Comparison of ENCODE assay signal across 8 cellular contexts in the genomic region with DNA sequence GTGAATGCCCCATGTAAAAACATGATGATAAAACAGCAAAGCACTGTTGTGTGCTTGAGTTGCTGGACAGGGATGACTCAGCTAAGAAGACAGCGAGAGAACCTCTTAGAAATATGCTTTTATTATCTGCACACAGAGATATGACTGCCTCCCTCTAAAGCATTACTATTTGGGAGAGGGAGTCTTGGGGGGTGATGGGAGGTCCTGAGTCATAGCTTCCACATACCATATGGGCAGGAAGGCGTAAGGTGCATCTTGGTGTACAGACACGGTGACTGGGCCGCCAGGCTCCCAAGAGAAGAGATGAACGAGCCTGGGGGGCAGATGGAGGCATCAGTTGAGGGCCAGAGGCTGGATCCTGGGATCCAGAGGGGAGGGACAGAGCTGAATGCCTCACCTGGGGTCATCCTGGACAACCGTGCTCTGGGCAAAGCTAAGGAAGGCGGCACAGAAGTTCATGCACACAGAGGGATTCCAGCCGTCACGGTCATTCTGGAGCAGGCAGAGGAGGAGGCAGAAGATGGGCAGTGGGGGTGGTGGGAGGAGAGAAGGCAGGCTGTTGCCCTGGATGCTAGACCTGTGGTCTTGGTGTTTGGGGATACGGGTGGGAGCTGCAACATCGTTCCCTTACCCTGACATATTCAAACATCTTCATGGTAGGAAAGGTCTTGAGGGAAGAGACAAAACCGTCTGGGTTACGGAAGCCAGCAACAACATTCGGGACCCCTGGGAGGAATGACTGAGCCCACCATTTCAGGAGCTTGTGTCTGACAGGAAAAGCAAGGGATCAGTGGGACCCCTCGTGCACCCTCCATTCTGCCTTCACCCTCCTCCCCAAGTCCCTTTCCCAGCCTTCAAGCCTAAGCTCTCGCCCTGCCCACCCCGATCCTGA. TPM values are rescaled to one million over a fixed set of nuclear protein-coding genes. Genes with fewer than 3 reads are reported as not detected.
A peak's percentile ranks its signal among the peaks of the same experiment; 100 is the strongest.
DNase-seq lines count a peak whose midpoint lies in the region; ATAC-seq and TF ChIP-seq lines count a peak whose summit lies in the region.

No MANE protein-coding gene starts in this region.

- H3K27me3 Mint-ChIP-seq in naive thymus-derived CD8-positive, alpha-beta T cell, result peaks cover 0 to 4% (median 0%) of the 10 kb centered on the region in 5 donors

- no peak for ATAC-seq in naive thymus-derived CD8-positive, alpha-beta T cell
- ATAC-seq in GM18907 (IDR thresholded peaks at IDR 0.05; ENCODE audit: unreplicated experiment), result no peak

- in situ Hi-C loops in astrocyte of the spinal cord (cut with HindIII; ENCODE audit: low sequenced_read_pairs), result no loop called here

- DNase-seq in AG08395 (ENCODE audit: low spot score) (peak; percentile 10), astrocyte of the spinal cord (ENCODE audit: low read depth, low spot score) (no peak)
- peak in 1 of 10 donors; percentile 0 for DNase-seq in naive thymus-derived CD8-positive, alpha-beta T cell
- no peak for DNase-seq in stimulated activated CD4-positive, alpha-beta T cell treated with anti-CD3 and anti-CD28 coated beads, Interleukin-12 subunit alpha, Interleukin-12 subunit beta, amount 100 ng/mL, for 4 hours
- DNase-seq in activated CD4-positive, alpha-beta T cell treated with anti-CD3 and anti-CD28 coated beads for 48 hours, result no peak
- no peak for DNase-seq in activated CD8-positive, alpha-beta memory T cell treated with anti-CD3 and anti-CD28 coated beads for 24 hours

- H3K9me3 ChIP-seq in HEK293 (ENCODE audit: control insufficient read depth, insufficient read depth, low read depth, low read length), result no peaks in the 10 kb centered on the region

- CTCF ChIA-PET in HEK293 (lab: Yijun Ruan, JAX), result interaction anchor here (0.6 to 2.0 kb wide), 5 partner anchors 12 to 1290 kb away, joined by 3 to 7 read pairs (median 5); no protein-coding TSS in a partner anchor

- H3K36me3 Mint-ChIP-seq in naive thymus-derived CD8-positive, alpha-beta T cell, result peaks cover 0 to 50% (median 2%) of the 10 kb centered on the region in 3 donors

- H3K27ac ChIP-seq in HEK293 (ENCODE audit: extremely low read depth, low read depth, low read length), result no peak overlapping the region; the same call in none of the 2 replicates

- H3K4me3 ChIP-seq in HEK293 (ENCODE audit: low read depth, low read length) (no peak overlapping the region; the same call in 1 of the 2 replicates), astrocyte of the spinal cord (ENCODE audit: low read depth, low read length) (peak overlapping the region; percentile 91)

- H3K4me1 ChIP-seq in HEK293 (ENCODE audit: control insufficient read depth, insufficient read depth, low read length), result peaks cover 5% of the 10 kb centered on the region

- H3K9me3 Mint-ChIP-seq in naive thymus-derived CD8-positive, alpha-beta T cell, result no peaks in the 10 kb centered on the region

- H3K27ac Mint-ChIP-seq in naive thymus-derived CD8-positive, alpha-beta T cell, result peak overlapping the region; percentile 43 to 100 (median 100)

- POLR2A ChIA-PET in HEK293 (lab: Yijun Ruan, JAX), result interaction anchor here (0.6 to 4.6 kb wide), 8 partner anchors 8 to 305 kb away, joined by 3 to 64 read pairs (median 6); partner anchors contain the start of genes EHMT2, GPANK1, HSPA1B and NELFE
- POLR2A ChIA-PET in naive thymus-derived CD8-positive, alpha-beta T cell (lab: Charles Lee), result interaction anchor here (0.6 to 5.6 kb wide), 5 partner anchors 10 to 1617 kb away, joined by 3 to 119 read pairs (median 3); partner anchors contain the start of genes ATF6B, NELFE and SKIC2

- H3K4me1 Mint-ChIP-seq in naive thymus-derived CD8-positive, alpha-beta T cell, result peaks cover 33 to 46% (median 44%) of the 10 kb centered on the region in 4 donors

- no peak for TF ChIP-seq CTCF in HEK293 (tag by site-specific recombination; IDR thresholded peaks at IDR 0.05)
- no peak for TF ChIP-seq CTCF in astrocyte of the spinal cord (IDR thresholded peaks at IDR 0.05; ENCODE audit: low read depth, low read length)

- H3K4me3 Mint-ChIP-seq in naive thymus-derived CD8-positive, alpha-beta T cell, result peak overlapping the region; percentile 68 to 99 (median 98)

- H3K36me3 ChIP-seq in HEK293 (ENCODE audit: control insufficient read depth in 2 of 2, insufficient read depth in 1 of 2, low read length in 2 of 2), result peaks cover 13 to 64% of the 10 kb centered on the region in 2 experiments; a peak in 2 of 3 replicates

TF ChIP-seq in HEK293, 187 proteins besides CTCF, POLR2A, EP300 and RAD21:
- TF ChIP-seq ZNF549 (tag by site-specific recombination; IDR thresholded peaks at IDR 0.05) (no peak), ZNF600 (tag by site-specific recombination; IDR thresholded peaks at IDR 0.05) (peak; percentile 46; the same call in 1 of the 2 replicates), ZNF23 (tag by site-specific recombination; IDR thresholded peaks at IDR 0.05; ENCODE audit: borderline replicate concordance) (no peak), ZNF266 (tag by site-specific recombination; IDR thresholded peaks at IDR 0.05; ENCODE audit: low read depth) (no peak), GLIS2 (tag by site-specific recombination; IDR thresholded peaks at IDR 0.05) (peak; percentile 39; the same call in 1 of the 2 replicates), ZNF350 (tag by site-specific recombination; IDR thresholded peaks at IDR 0.05) (no peak), ZXDB (tag by site-specific recombination; IDR thresholded peaks at IDR 0.05) (no peak), HOXC10 (CRISPR knock-in tag; IDR thresholded peaks at IDR 0.05) (no peak), ZFHX2 (tag by site-specific recombination; conservative IDR thresholded peaks at IDR 0.05) (peak; percentile 24; the same call in 1 of the 2 replicates), HOXA7 (CRISPR knock-in tag; IDR thresholded peaks at IDR 0.05; ENCODE audit: borderline replicate concordance) (no peak), GLIS1 (tag by site-specific recombination; IDR thresholded peaks at IDR 0.05) (peak; percentile 35), ZNF10 (tag by site-specific recombination; IDR thresholded peaks at IDR 0.05) (0 out of 2 replicates have a peak, but pooled peaks have one; percentile 22), ZNF585B (tag by site-specific recombination; IDR thresholded peaks at IDR 0.05) (no peak), ZNF157 (tag by site-specific recombination; IDR thresholded peaks at IDR 0.05) (no peak)
- TF ChIP-seq, protein P1, sequence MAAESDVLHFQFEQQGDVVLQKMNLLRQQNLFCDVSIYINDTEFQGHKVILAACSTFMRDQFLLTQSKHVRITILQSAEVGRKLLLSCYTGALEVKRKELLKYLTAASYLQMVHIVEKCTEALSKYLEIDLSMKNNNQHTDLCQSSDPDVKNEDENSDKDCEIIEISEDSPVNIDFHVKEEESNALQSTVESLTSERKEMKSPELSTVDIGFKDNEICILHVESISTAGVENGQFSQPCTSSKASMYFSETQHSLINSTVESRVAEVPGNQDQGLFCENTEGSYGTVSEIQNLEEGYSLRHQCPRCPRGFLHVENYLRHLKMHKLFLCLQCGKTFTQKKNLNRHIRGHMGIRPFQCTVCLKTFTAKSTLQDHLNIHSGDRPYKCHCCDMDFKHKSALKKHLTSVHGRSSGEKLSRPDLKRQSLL (tag by site-specific recombination; IDR thresholded peaks at IDR 0.05), result no peak
- TF ChIP-seq, protein P2, sequence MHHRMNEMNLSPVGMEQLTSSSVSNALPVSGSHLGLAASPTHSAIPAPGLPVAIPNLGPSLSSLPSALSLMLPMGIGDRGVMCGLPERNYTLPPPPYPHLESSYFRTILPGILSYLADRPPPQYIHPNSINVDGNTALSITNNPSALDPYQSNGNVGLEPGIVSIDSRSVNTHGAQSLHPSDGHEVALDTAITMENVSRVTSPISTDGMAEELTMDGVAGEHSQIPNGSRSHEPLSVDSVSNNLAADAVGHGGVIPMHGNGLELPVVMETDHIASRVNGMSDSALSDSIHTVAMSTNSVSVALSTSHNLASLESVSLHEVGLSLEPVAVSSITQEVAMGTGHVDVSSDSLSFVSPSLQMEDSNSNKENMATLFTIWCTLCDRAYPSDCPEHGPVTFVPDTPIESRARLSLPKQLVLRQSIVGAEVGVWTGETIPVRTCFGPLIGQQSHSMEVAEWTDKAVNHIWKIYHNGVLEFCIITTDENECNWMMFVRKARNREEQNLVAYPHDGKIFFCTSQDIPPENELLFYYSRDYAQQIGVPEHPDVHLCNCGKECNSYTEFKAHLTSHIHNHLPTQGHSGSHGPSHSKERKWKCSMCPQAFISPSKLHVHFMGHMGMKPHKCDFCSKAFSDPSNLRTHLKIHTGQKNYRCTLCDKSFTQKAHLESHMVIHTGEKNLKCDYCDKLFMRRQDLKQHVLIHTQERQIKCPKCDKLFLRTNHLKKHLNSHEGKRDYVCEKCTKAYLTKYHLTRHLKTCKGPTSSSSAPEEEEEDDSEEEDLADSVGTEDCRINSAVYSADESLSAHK (tag by site-specific recombination; IDR thresholded peaks at IDR 0.05), result no peak

RNA-seq across cellular contexts. Expression of gene DXO, which starts 2.0 kb away (rescaled TPM):
- total RNA-seq in naive thymus-derived CD8-positive, alpha-beta T cell, result 10 to 100 TPM; 36.4 to 41.0 TPM
- 10 to 100 TPM; 12.5 to 16.4 (median 14.5) TPM for polyA plus RNA-seq in naive thymus-derived CD8-positive, alpha-beta T cell

RNA-seq across cellular contexts. Expression of gene SKIC2, which starts 11.0 kb away (rescaled TPM):
- 100 to 1,000 TPM; 130 to 141 TPM for total RNA-seq in naive thymus-derived CD8-positive, alpha-beta T cell
- 10 to 100 TPM; 18.1 to 19.9 (median 19.4) TPM for polyA plus RNA-seq in naive thymus-derived CD8-positive, alpha-beta T cell

RNA-seq across cellular contexts. Expression of gene NELFE, which starts 11.2 kb away (rescaled TPM):
- total RNA-seq in naive thymus-derived CD8-positive, alpha-beta T cell, result 10 to 100 TPM; 41.7 to 45.1 TPM
- polyA plus RNA-seq in naive thymus-derived CD8-positive, alpha-beta T cell, result 10 to 100 TPM; 55.9 to 68.6 (median 66.4) TPM

RNA-seq across cellular contexts. Expression of gene C4A, which starts 11.9 kb away (rescaled TPM):
- total RNA-seq in naive thymus-derived CD8-positive, alpha-beta T cell, result 1 to 10 TPM; 5.9 to 6.0 TPM
- polyA plus RNA-seq in naive thymus-derived CD8-positive, alpha-beta T cell, result under 1 TPM in 1 of 3 donors, not detected in 2; 0.81 TPM

RNA-seq across cellular contexts. Expression of gene CFB, which starts 24.1 kb away (rescaled TPM):
- 1 to 10 TPM; 1.0 to 1.4 TPM for total RNA-seq in naive thymus-derived CD8-positive, alpha-beta T cell
- under 1 TPM in 2 of 3 donors, not detected in 1; 0.22 to 0.61 TPM for polyA plus RNA-seq in naive thymus-derived CD8-positive, alpha-beta T cell
